In the genomic region with DNA sequence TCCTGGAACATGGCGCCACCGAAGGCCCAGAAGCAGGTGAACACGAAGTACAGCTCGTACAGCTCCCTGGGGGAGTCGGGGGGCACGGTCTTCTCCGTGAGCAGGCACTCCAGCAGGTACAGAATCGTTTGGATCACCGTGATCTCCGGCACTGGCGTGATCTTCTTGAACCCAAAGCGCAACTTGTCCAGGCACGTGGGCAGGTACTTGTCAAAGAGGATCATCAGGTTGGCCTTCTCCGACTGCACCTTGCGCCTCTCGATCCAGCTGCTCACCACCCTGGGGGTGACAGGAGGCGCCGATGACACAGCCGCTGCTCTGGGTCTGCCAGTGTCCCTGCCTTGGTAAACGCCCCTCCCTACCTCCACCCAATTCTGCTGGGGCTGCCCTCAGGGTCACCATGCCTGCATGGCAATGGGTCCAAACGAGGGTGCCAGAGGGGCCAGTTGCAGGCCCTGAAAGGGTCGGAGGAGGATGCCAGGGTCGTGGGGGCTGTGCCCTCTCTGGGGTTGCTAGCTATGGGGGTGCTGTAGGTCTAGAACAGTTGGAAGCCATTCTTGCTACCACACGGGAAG, we compare ENCODE assay signal across 23 cellular contexts.
"Had no signal": no experiment of that assay in that cellular context is flagged by ENCODE, and none has a peak within 500 bp of the region (broad histone marks: within the 10 kb centered on the region; RNA-seq: fewer than 3 reads in every experiment).

No MANE protein-coding gene starts in this region.

- FAIRE-seq: endometrium, keratinocyte had no signal

- H3K4me3 ChIP-seq: dorsolateral prefrontal cortex, esophagus muscularis mucosa, gastrocnemius medialis, left ventricle myocardium inferior, lower lobe of right lung, neural progenitor cell, skin epidermis, tibial artery, upper lobe of left lung, vagina had no signal

- H3K9me3 Mint-ChIP-seq: memory B cell, mesothelial cell of epicardium, natural killer cell, neural progenitor cell had no signal

- H2AFZ ChIP-seq: neural progenitor cell had no signal

- DNase-seq: cortex of kidney; dorsolateral prefrontal cortex; effector memory CD4-positive, alpha-beta T cell; gastrocnemius medialis; glutamatergic neuron; left ventricle myocardium inferior; lower lobe of right lung; natural killer cell; occipital lobe; stimulated activated CD4-positive, alpha-beta T cell treated with anti-CD3 and anti-CD28 coated beads, Interleukin-2, amount 100 ng/mL, for 24 hours; stimulated activated CD4-positive, alpha-beta T cell treated with anti-CD3 and anti-CD28 coated beads, Interleukin-4, amount 100 ng/mL, for 4 hours; stimulated activated naive CD4-positive, alpha-beta T cell treated with Interleukin-2 at 50 U/mL for 16 hours; tibial artery had no signal

- H3K4me3 Mint-ChIP-seq: memory B cell, natural killer cell, neural progenitor cell had no signal

- H3K27me3 ChIP-seq: upper lobe of left lung, vagina had no signal

- H3K27ac Mint-ChIP-seq: memory B cell, mesothelial cell of epicardium, natural killer cell, neural progenitor cell had no signal

- H3K9ac ChIP-seq: neural progenitor cell had no signal

- H3K27ac ChIP-seq: epithelial cell of prostate, esophagus muscularis mucosa, gastrocnemius medialis, left ventricle myocardium inferior, lower lobe of right lung, neural progenitor cell, skin epidermis, tibial artery, upper lobe of left lung, vagina had no signal

- H3K36me3 Mint-ChIP-seq: memory B cell, mesothelial cell of epicardium, natural killer cell, neural progenitor cell had no signal

- H3K9me3 ChIP-seq: esophagus muscularis mucosa, gastrocnemius medialis, left ventricle myocardium inferior, lower lobe of right lung, tibial artery, upper lobe of left lung, vagina had no signal

- H3K4me1 Mint-ChIP-seq: neural progenitor cell had no signal

- H3K36me3 ChIP-seq: esophagus muscularis mucosa, gastrocnemius medialis, left ventricle myocardium inferior, lower lobe of right lung, neural progenitor cell, tibial artery, upper lobe of left lung, vagina had no signal

- H3K4me1 ChIP-seq: gastrocnemius medialis, neural progenitor cell had no signal
